ENCODE assay signal across 18 cellular contexts in genomic region chr17:8855477-8856204, GRCh38. TPM values are rescaled to one million over a fixed set of nuclear protein-coding genes. Genes with fewer than 3 reads are reported as not detected.
DNase-seq lines count a peak whose midpoint lies in the region; ATAC-seq, FAIRE-seq and TF ChIP-seq lines count a peak whose summit lies in the region.
"Had no signal": no experiment of that assay in that cellular context is flagged by ENCODE, and none has a peak within 500 bp of the region (broad histone marks: within the 10 kb centered on the region; RNA-seq: fewer than 3 reads in every experiment).

No MANE protein-coding gene starts in this region.

- H3K4me1 ChIP-seq in DND-41 (ENCODE audit: insufficient read depth, low read length), result peaks cover 62% of the 10 kb centered on the region
- H3K4me1 ChIP-seq in GM12878 (ENCODE audit: control insufficient read depth, insufficient read depth, low read length), result peaks cover 69% of the 10 kb centered on the region
- H3K4me1 ChIP-seq: suprapubic skin had no signal

- no peak overlapping the region for H3K27ac Mint-ChIP-seq in MCF 10A (ENCODE audit: low read depth, unreplicated experiment)
- H3K27ac Mint-ChIP-seq: HFFc6 had no signal

- H4K20me1 ChIP-seq in DND-41 (ENCODE audit: insufficient read depth, low read length) (no peaks in the 10 kb centered on the region), GM12878 (ENCODE audit: control insufficient read depth, insufficient read depth) (no peaks in the 10 kb centered on the region)

- SMC1A ChIA-PET in GM12878 (lab: Charles Lee; ENCODE audit: uncharacterized antibody, unreplicated experiment), result interaction anchor here (0.9 to 5.1 kb wide), 9 partner anchors 10 to 103 kb away, joined by 3 to 64 read pairs (median 6); partner anchors contain the start of gene PIK3R6

- CTCF ChIA-PET in GM12878 (lab: Yijun Ruan, JAX) (interaction anchor here (1.1 to 2.0 kb wide), 5 partner anchors 12 to 102 kb away, joined by 3 to 10 read pairs (median 4); partner anchors contain the start of gene PIK3R6), MCF 10A (lab: Yijun Ruan, JAX) (interaction anchor here (0.6 kb wide), 2 partner anchors 83 to 330 kb away, joined by 3 to 4 read pairs; no protein-coding TSS in a partner anchor)

- H3K36me3 ChIP-seq in DND-41 (ENCODE audit: insufficient read depth, low read length) (peaks cover 18% of the 10 kb centered on the region), GM12878 (ENCODE audit: control insufficient read depth in 2 of 2, insufficient read depth in 2 of 2, low read length in 1 of 2) (peaks cover 4 to 18% of the 10 kb centered on the region in 2 experiments)
- H3K36me3 ChIP-seq: heart left ventricle, suprapubic skin had no signal

- no peaks in the 10 kb centered on the region for H3K27me3 Mint-ChIP-seq in MCF 10A (ENCODE audit: insufficient read depth, unreplicated experiment)

- ATAC-seq in DND-41 (ENCODE audit: insufficient read depth, low read depth), result no peak
- peak; percentile 28 for ATAC-seq in GM18861 (IDR thresholded peaks at IDR 0.05; ENCODE audit: unreplicated experiment)
- ATAC-seq in HG02623 (IDR thresholded peaks at IDR 0.05; ENCODE audit: unreplicated experiment), result peak; percentile 36
- peak; percentile 57 for ATAC-seq in GM12878
- ATAC-seq: heart left ventricle, PC-3 had no signal

- H3K4me3 ChIP-seq in DND-41 (ENCODE audit: low read depth in 1 of 2, low read length in 2 of 2) (no peak overlapping the region), GM12878 (peak overlapping the region; percentile 57; the same call in 1 of the 2 replicates)
- H3K4me3 ChIP-seq: heart left ventricle, suprapubic skin had no signal

- WGBS in GM12878 (ENCODE audit: insufficient coverage, insufficient replicate concordance, low lambda C conversion rate, missing lambda C conversion rate), result 1% methylated on average over 17 of the region's 17 CpGs

- intact Hi-C loops in GM12878 (cut with micrococcal nuclease; ENCODE audit: unreplicated experiment) (loop anchor here (1.0 to 5.0 kb wide), 2 partner anchors 84 to 102 kb away; no protein-coding TSS in a partner anchor), MCF 10A (cut with micrococcal nuclease) (no loop called here)

- DNase-seq in DND-41, result no peak
- peak; percentile 97 for DNase-seq in GM12878 (ENCODE audit: low read depth, low spot score)
- no peak for DNase-seq in MCF 10A (ENCODE audit: unreplicated experiment)
- no peak for DNase-seq in SW 1271 (lab: John Stamatoyannopoulos, UW)
- no peak for DNase-seq in mucosa of gallbladder (ENCODE audit: low spot score)
- no peak for DNase-seq in NCI-H1930 (lab: John Stamatoyannopoulos, UW)
- DNase-seq: C1 segment of cervical spinal cord; effector memory CD4-positive, alpha-beta T cell; heart left ventricle; HFFc6; mammary epithelial cell; PC-3; T1000 had no signal

- no peaks in the 10 kb centered on the region for H3K9me3 ChIP-seq in DND-41 (ENCODE audit: insufficient read depth, low read length, severe bottlenecking)
- peaks cover 2% of the 10 kb centered on the region; the same call in 2 of the 3 replicates for H3K9me3 ChIP-seq in GM12878 (replicated peaks; ENCODE audit: control insufficient read depth, insufficient read depth, low read length)
- H3K9me3 ChIP-seq: heart left ventricle, suprapubic skin had no signal

- no peak; the same call in 1 of the 2 replicates for TF ChIP-seq POLR2A in GM12878 (IDR thresholded peaks at IDR 0.05; ENCODE audit: low read depth, low read length)

- in situ Hi-C loops in GM12878 (cut with MboI), result loop anchor here (5.0 kb wide), 1 partner anchor 102 kb away; no protein-coding TSS in a partner anchor

- peak overlapping the region; percentile 99 for H3K27ac ChIP-seq in DND-41 (ENCODE audit: low read length)
- peak overlapping the region; percentile 99 for H3K27ac ChIP-seq in GM12878 (ENCODE audit: control insufficient read depth, insufficient read depth)
- H3K27ac ChIP-seq: suprapubic skin had no signal

- TF ChIP-seq CTCF in DND-41 (IDR thresholded peaks at IDR 0.05; ENCODE audit: borderline replicate concordance, extremely low read depth, low read length, poor library complexity, severe bottlenecking), result no peak
- no peak for TF ChIP-seq CTCF in GM12878 (IDR thresholded peaks at IDR 0.05 in 2 of 3, conservative IDR thresholded peaks at IDR 0.05 in 1 of 3; ENCODE audit: control insufficient read depth in 2 of 3, extremely low read depth in 1 of 3, insufficient read depth in 1 of 3, low read depth in 3 of 3, low read length in 3 of 3)
- no peak for TF ChIP-seq CTCF in MCF 10A (IDR thresholded peaks at IDR 0.05; ENCODE audit: unreplicated experiment)

- TF ChIP-seq EP300 in GM12878 (IDR thresholded peaks at IDR 0.05; ENCODE audit: borderline replicate concordance in 1 of 2, control insufficient read depth in 1 of 2, low read depth in 2 of 2, low read length in 2 of 2), result peak; percentile 94 to 95

- H3K9ac ChIP-seq in DND-41 (ENCODE audit: low read depth, low read length), result peak overlapping the region; percentile 62
- H3K9ac ChIP-seq in GM12878 (ENCODE audit: control insufficient read depth, insufficient read depth, low read length), result peak overlapping the region; percentile 78

- POLR2A ChIA-PET in GM12878 (lab: Charles Lee) (interaction anchor here (0.6 to 6.2 kb wide), 7 partner anchors 8 to 101 kb away, joined by 4 to 74 read pairs (median 8); partner anchors contain the start of gene PIK3R6), MCF 10A (lab: Yijun Ruan, JAX) (no interaction called here)

- H3K79me2 ChIP-seq in DND-41 (ENCODE audit: insufficient read depth, low read length), result peaks cover 49% of the 10 kb centered on the region
- H3K79me2 ChIP-seq in GM12878 (ENCODE audit: control insufficient read depth, insufficient read depth, low read length), result peaks cover 73% of the 10 kb centered on the region

- peak; percentile 11; the same call in 1 of the 2 replicates for TF ChIP-seq RAD21 in GM12878 (IDR thresholded peaks at IDR 0.05; ENCODE audit: insufficient read depth, low read depth, low read length)

- BruUV-seq in GM12878 (replicated peaks; lab: Mats Ljungman, UMichigan), result TSS peak; percentile 36
- no TSS peak for BruUV-seq in MCF 10A (replicated peaks; lab: Mats Ljungman, UMichigan)

- H3K36me3 Mint-ChIP-seq in MCF 10A (ENCODE audit: insufficient read depth, unreplicated experiment), result no peaks in the 10 kb centered on the region

- H3K4me1 Mint-ChIP-seq in MCF 10A (ENCODE audit: insufficient read depth, unreplicated experiment), result no peaks in the 10 kb centered on the region

- H3K9me3 Mint-ChIP-seq in MCF 10A (ENCODE audit: unreplicated experiment), result no peaks in the 10 kb centered on the region
- H3K9me3 Mint-ChIP-seq: HFFc6 had no signal

- H3K27me3 ChIP-seq in DND-41 (ENCODE audit: insufficient read depth, low read length, poor library complexity) (no peaks in the 10 kb centered on the region), GM12878 (replicated peaks in 1 of 2; ENCODE audit: control insufficient read depth in 2 of 2, insufficient read depth in 2 of 2, low read length in 1 of 2) (no peaks in the 10 kb centered on the region)
- H3K27me3 ChIP-seq: heart left ventricle had no signal

- no peak overlapping the region for H3K4me3 Mint-ChIP-seq in MCF 10A (ENCODE audit: unreplicated experiment)
- H3K4me3 Mint-ChIP-seq: HFFc6 had no signal

- no peak overlapping the region for H2AFZ ChIP-seq in DND-41 (ENCODE audit: low read depth, low read length)
- H2AFZ ChIP-seq in GM12878 (ENCODE audit: control insufficient read depth, low read depth, low read length), result no peak overlapping the region

- FAIRE-seq in GM12878 (lab: Jason Lieb, UNC), result peak; percentile 65

- RAD21 ChIA-PET in GM12878 (lab: Charles Lee; ENCODE audit: unreplicated experiment), result interaction anchor here (2.0 to 4.6 kb wide), 4 partner anchors 10 to 108 kb away, joined by 12 to 92 read pairs (median 31); partner anchors contain the start of gene PIK3R6

- H3K4me2 ChIP-seq in DND-41 (ENCODE audit: insufficient read depth, low read length), result peak overlapping the region; percentile 61
- peak overlapping the region; percentile 61; the same call in 1 of the 2 replicates for H3K4me2 ChIP-seq in GM12878 (ENCODE audit: control insufficient read depth, insufficient read depth)

RNA-seq across cellular contexts. Expression of gene PIK3R6, which starts 11.8 kb away (rescaled TPM):
- total RNA-seq in GM12878 (2013; cell fraction: nucleolus; rRNA removed), result 293 and 314 TPM in 2 replicates
- total RNA-seq in GM12878 (2014; rRNA removed) (40.3 and 44.7 TPM in 2 replicates), GM12878 (2014; rRNA removed; fragmentation: Illumina TruSeq; extraction: Trizol) (26.4 and 27.9 TPM in 2 replicates), GM12878 (2021) (76.7 and 81.7 TPM in 2 replicates), MCF 10A (2022) (not detected in 2 replicates), mucosa of gallbladder (2.8 TPM)
- polyA plus RNA-seq in GM12878 (2011; ENCODE audit: low read depth), result 68.9 TPM
- polyA plus RNA-seq in GM12878 (2011; rRNA removed) (73.5 and 146 TPM in 2 replicates), GM12878 (2014; fragmentation: Illumina TruSeq; extraction: Trizol) (31.6 and 54.7 TPM in 2 replicates), GM12878 (2014; fragmentation: Nextera tagmentation; extraction: Ambion mirVana) (1 to 10 TPM; 6.7 to 7.4 TPM), GM12878 (2014; rRNA removed) (86.5 and 99.8 TPM in 2 replicates), GM12878 (2016; fragmentation: Nextera tagmentation; extraction: Ambion mirVana) (100 to 1,000 TPM; 103 to 109 TPM)
- 164 and 182 TPM in 2 replicates for polyA plus RNA-seq in GM12878 (2011; cell fraction: cytosol; rRNA removed)
- polyA plus RNA-seq in GM12878 (2011; cell fraction: nucleus; rRNA removed), result 666 and 871 TPM in 2 replicates
- polyA plus RNA-seq in GM12878 (2012), result 144 and 184 TPM in 2 replicates
- 99.0 and 156 TPM in 2 replicates for polyA minus RNA-seq in GM12878 (2011; rRNA and poly(A)+ RNA removed)
- 50.8 and 58.4 TPM in 2 replicates for polyA minus RNA-seq in GM12878 (2011; cell fraction: cytosol; rRNA and poly(A)+ RNA removed)
- polyA minus RNA-seq in GM12878 (2011; cell fraction: nucleus; rRNA and poly(A)+ RNA removed), result 143 and 160 TPM in 2 replicates
- total RNA-seq: HFFc6, PC-3, pulmonary artery endothelial cell had no signal

RNA-seq across cellular contexts. Expression of gene MFSD6L, which starts 56.5 kb away (rescaled TPM):
- 51.1 and 52.2 TPM in 2 replicates for total RNA-seq in GM12878 (2013; cell fraction: nucleolus; rRNA removed)
- total RNA-seq in GM12878 (2014; rRNA removed) (1.5 and 1.8 TPM in 2 replicates), GM12878 (2014; rRNA removed; fragmentation: Illumina TruSeq; extraction: Trizol) (1.3 and 1.4 TPM in 2 replicates), GM12878 (2021) (2.8 and 3.1 TPM in 2 replicates), MCF 10A (2022) (not detected in 2 replicates), mucosa of gallbladder (2.9 TPM)
- 1.3 TPM for polyA plus RNA-seq in GM12878 (2011; ENCODE audit: low read depth)
- polyA plus RNA-seq in GM12878 (2011; rRNA removed) (0.76 and 1.2 TPM in 2 replicates), GM12878 (2014; fragmentation: Illumina TruSeq; extraction: Trizol) (0.33 and 0.94 TPM in 2 replicates), GM12878 (2014; fragmentation: Nextera tagmentation; extraction: Ambion mirVana) (under 1 TPM; 0.39 to 0.49 TPM), GM12878 (2014; rRNA removed) (1.9 and 2.5 TPM in 2 replicates), GM12878 (2016; fragmentation: Nextera tagmentation; extraction: Ambion mirVana) (under 1 TPM; 0.40 to 0.67 TPM)
- polyA plus RNA-seq in GM12878 (2011; cell fraction: cytosol; rRNA removed), result 1.1 and 1.5 TPM in 2 replicates
- polyA plus RNA-seq in GM12878 (2011; cell fraction: nucleus; rRNA removed), result 8.7 and 9.7 TPM in 2 replicates
- 2.2 and 2.5 TPM in 2 replicates for polyA plus RNA-seq in GM12878 (2012)
- 2.9 and 6.6 TPM in 2 replicates for polyA minus RNA-seq in GM12878 (2011; rRNA and poly(A)+ RNA removed)
- polyA minus RNA-seq in GM12878 (2011; cell fraction: cytosol; rRNA and poly(A)+ RNA removed), result 0.83 TPM in 1 of 2 replicates, not detected in the other
- polyA minus RNA-seq in GM12878 (2011; cell fraction: nucleus; rRNA and poly(A)+ RNA removed), result 5.7 and 12.0 TPM in 2 replicates
- total RNA-seq: HFFc6, mammary epithelial cell, pulmonary artery endothelial cell had no signal
- polyA plus RNA-seq: aorta had no signal
